ENCODE assay signal across 24 cellular contexts in the genomic region with DNA sequence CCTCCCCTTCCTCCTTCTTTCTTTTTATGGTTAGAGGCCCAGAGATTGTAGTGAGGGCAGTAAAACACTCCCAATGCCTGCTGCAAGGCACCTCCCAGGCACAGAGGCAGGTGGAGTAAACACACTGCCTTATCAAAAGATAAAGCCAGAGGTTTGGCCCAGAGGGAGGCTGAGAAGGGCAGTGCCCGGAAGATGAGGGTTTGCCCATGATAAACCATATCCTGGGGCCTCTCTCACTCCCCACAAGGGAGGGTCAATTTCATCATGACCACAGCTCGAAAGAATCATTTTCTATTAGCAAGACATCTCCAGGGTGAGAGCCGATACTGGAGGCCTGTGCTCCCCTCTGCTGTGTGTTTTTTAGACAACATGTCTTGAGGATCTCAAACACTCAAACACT.
DNase-seq lines count a peak whose midpoint lies in the region; ATAC-seq and TF ChIP-seq lines count a peak whose summit lies in the region.
"Had no signal": no experiment of that assay in that cellular context is flagged by ENCODE, and none has a peak within 500 bp of the region (broad histone marks: within the 10 kb centered on the region; RNA-seq: fewer than 3 reads in every experiment).

No MANE protein-coding gene starts in this region.

- no peak overlapping the region for H3K27ac Mint-ChIP-seq in Calu3 (ENCODE audit: unreplicated experiment)
- H3K27ac Mint-ChIP-seq: activated CD4-positive, alpha-beta memory T cell treated with anti-CD3 and anti-CD28 coated beads for 36 hours had no signal

- no peak for TF ChIP-seq POLR2A in body of pancreas (IDR thresholded peaks at IDR 0.05)

- H3K79me2 ChIP-seq in mammary epithelial cell (ENCODE audit: insufficient read depth, low read length) = no peaks in the 10 kb centered on the region

- DNase-seq in GF-D8 (lab: John Stamatoyannopoulos, UW) = peak; percentile 84
- DNase-seq in NOMO-1 treated with DMSO at 0.1 percent for 48 hours (lab: John Stamatoyannopoulos, UW; ENCODE audit: unreplicated experiment) = peak; percentile 44
- peak; percentile 35 to 54 (median 41) for DNase-seq in body of pancreas
- no peak for DNase-seq in neuronal stem cell (ENCODE audit: low spot score)
- DNase-seq in cerebellum (ENCODE audit: low spot score) = no peak
- no peak for DNase-seq in mammary epithelial cell
- no peak for DNase-seq in Calu3
- DNase-seq in stimulated activated CD8-positive, alpha-beta memory T cell treated with anti-CD3 and anti-CD28 coated beads, Interleukin-4, amount 100 ng/mL, for 48 hours = no peak
- DNase-seq: activated CD4-positive, alpha-beta memory T cell treated with anti-CD3 and anti-CD28 coated beads for 36 hours; activated naive CD4-positive, alpha-beta T cell treated with Interleukin-2 at 50 U/mL for 16 hours; activated T-cell treated with anti-CD3 and anti-CD28 coated beads, Interleukin-2, amount 50 U/mL, for 1 hour; aorta; effector memory CD4-positive, alpha-beta T cell; GDM1; HCEC 1CT; left lung; MM.1S; NCI-H2029; Right ventricle myocardium superior; stimulated activated CD4-positive, alpha-beta T cell treated with anti-CD3 and anti-CD28 coated beads, Interleukin-4, amount 100 ng/mL, for 1 hour; T-helper 1 cell had no signal

- CTCF ChIA-PET in mammary epithelial cell (lab: Charles Lee; ENCODE audit: low non-redundant PET) = no interaction called here
- CTCF ChIA-PET in Calu3 (lab: Charles Lee) = no interaction called here

- no peak overlapping the region for H2BK12ac ChIP-seq in neuronal stem cell (ENCODE audit: low read length)

- H2BK5ac ChIP-seq in neuronal stem cell (ENCODE audit: low read length) = no peak overlapping the region

- H3K4me3 ChIP-seq in body of pancreas (no peak overlapping the region), neuronal stem cell (ENCODE audit: low read length in 2 of 2) (no peak overlapping the region), mammary epithelial cell (replicated peaks in 1 of 3; ENCODE audit: insufficient read depth in 1 of 3, low read depth in 2 of 3, low read length in 3 of 3) (no peak overlapping the region)
- H3K4me3 ChIP-seq: GM12878, left lung, skin epidermis had no signal

- peak; percentile 83 for ATAC-seq in body of pancreas
- ATAC-seq: GM12878, left lung had no signal

- H3K27ac ChIP-seq in body of pancreas (no peak overlapping the region), neuronal stem cell (replicated peaks; ENCODE audit: low read length) (no peak overlapping the region), mammary epithelial cell (ENCODE audit: insufficient read depth, low read depth, low read length) (no peak overlapping the region)
- H3K27ac ChIP-seq: C4-2B, skin epidermis had no signal

- no peak overlapping the region for H3K9ac ChIP-seq in neuronal stem cell (ENCODE audit: low read depth, low read length, poor library complexity)
- H3K9ac ChIP-seq in mammary epithelial cell (ENCODE audit: insufficient read depth, low read length) = no peak overlapping the region

- no peaks in the 10 kb centered on the region for H3K4me1 Mint-ChIP-seq in Calu3 (ENCODE audit: low read depth, unreplicated experiment)

- no peaks in the 10 kb centered on the region for H3K4me1 ChIP-seq in body of pancreas
- H3K4me1 ChIP-seq in neuronal stem cell (ENCODE audit: control insufficient read depth in 2 of 2, insufficient read depth in 1 of 2, low read depth in 1 of 2, low read length in 2 of 2) = no peaks in the 10 kb centered on the region
- H3K4me1 ChIP-seq in mammary epithelial cell (ENCODE audit: insufficient read depth, low read length) = no peaks in the 10 kb centered on the region
- H3K4me1 ChIP-seq: left lung had no signal

- H2AFZ ChIP-seq in neuronal stem cell (ENCODE audit: low read length) (peak overlapping the region; percentile 36), mammary epithelial cell (ENCODE audit: low read depth, low read length) (no peak overlapping the region)

- intact Hi-C loops in body of pancreas (cut with DNase I) = no loop called here
- intact Hi-C loops in mammary epithelial cell (cut with micrococcal nuclease) = no loop called here
- intact Hi-C loops in Calu3 (cut with micrococcal nuclease; ENCODE audit: unreplicated experiment) = no loop called here

- H4K91ac ChIP-seq in neuronal stem cell (ENCODE audit: low read depth, low read length, poor library complexity) = no peak overlapping the region

- H3K4me3 Mint-ChIP-seq in Calu3 (ENCODE audit: low read depth, unreplicated experiment) = no peak overlapping the region
- H3K4me3 Mint-ChIP-seq: activated CD4-positive, alpha-beta memory T cell treated with anti-CD3 and anti-CD28 coated beads for 36 hours had no signal

- H3K9me3 ChIP-seq in body of pancreas (no peaks in the 10 kb centered on the region), neuronal stem cell (replicated peaks in 1 of 2; ENCODE audit: control insufficient read depth in 2 of 2, insufficient read depth in 1 of 2, low read depth in 1 of 2, low read length in 2 of 2) (peaks cover 4 to 7% of the 10 kb centered on the region in 2 donors), mammary epithelial cell (replicated peaks; ENCODE audit: insufficient read depth, low read length) (no peaks in the 10 kb centered on the region)

- H3K27me3 ChIP-seq in body of pancreas (no peaks in the 10 kb centered on the region), neuronal stem cell (ENCODE audit: control insufficient read depth in 3 of 3, insufficient read depth in 3 of 3, low read depth in 1 of 3, low read length in 3 of 3) (no peaks in the 10 kb centered on the region), mammary epithelial cell (ENCODE audit: insufficient read depth, low read length) (no peaks in the 10 kb centered on the region)
- H3K27me3 ChIP-seq: left lung had no signal

- H3K36me3 Mint-ChIP-seq in Calu3 (ENCODE audit: insufficient read depth, unreplicated experiment) = no peaks in the 10 kb centered on the region
- H3K36me3 Mint-ChIP-seq: activated CD4-positive, alpha-beta memory T cell treated with anti-CD3 and anti-CD28 coated beads for 36 hours had no signal

- dilution Hi-C loops in mammary epithelial cell (cut with HindIII; ENCODE audit: low sequenced_read_pairs) = no loop called here

- in situ Hi-C loops in mammary epithelial cell (cut with MboI; ENCODE audit: low sequenced_read_pairs in 2 of 2) = no loop called here

- H4K20me1 ChIP-seq in mammary epithelial cell (ENCODE audit: insufficient read depth, low read length) = no peaks in the 10 kb centered on the region

- H3K4ac ChIP-seq in neuronal stem cell (ENCODE audit: low read length) = no peak overlapping the region

- H2BK120ac ChIP-seq in neuronal stem cell (ENCODE audit: low read depth, low read length) = no peak overlapping the region

- no peaks in the 10 kb centered on the region for H3K27me3 Mint-ChIP-seq in Calu3 (ENCODE audit: unreplicated experiment)
- H3K27me3 Mint-ChIP-seq: activated CD4-positive, alpha-beta memory T cell treated with anti-CD3 and anti-CD28 coated beads for 36 hours had no signal

- TF ChIP-seq CTCF in body of pancreas (IDR thresholded peaks at IDR 0.05) (no peak), mammary epithelial cell (conservative IDR thresholded peaks at IDR 0.05 in 1 of 2, IDR thresholded peaks at IDR 0.05 in 1 of 2; ENCODE audit: extremely low read depth in 1 of 2, insufficient read depth in 1 of 2, low read depth in 1 of 2, low read length in 2 of 2) (no peak), Calu3 (IDR thresholded peaks at IDR 0.05; ENCODE audit: unreplicated experiment) (no peak)

- H4K8ac ChIP-seq in neuronal stem cell (ENCODE audit: low read depth, low read length) = no peak overlapping the region

- H3K23ac ChIP-seq in neuronal stem cell (ENCODE audit: low read depth, low read length, poor library complexity) = no peak overlapping the region

- H2BK15ac ChIP-seq in neuronal stem cell (ENCODE audit: low read length) = no peak overlapping the region

- H3K18ac ChIP-seq in neuronal stem cell (ENCODE audit: low read length) = no peak overlapping the region

- H3K14ac ChIP-seq in neuronal stem cell (ENCODE audit: low read length) = no peak overlapping the region

- WGBS in body of pancreas, 2 donors = 14 to 33% methylated on average over 1 to 3 of the region's 3 CpGs
- no CpG with 5 or more reads among the region's 3 CpGs for WGBS in neuronal stem cell (ENCODE audit: extremely low coverage in 2 of 2, insufficient read length in 2 of 2, insufficient replicate concordance in 1 of 2), 2 donors
- 100% methylated on average over 1 of the region's 3 CpGs for WGBS in mammary epithelial cell (ENCODE audit: low coverage, missing lambda C conversion rate)

- H3K4me2 ChIP-seq in neuronal stem cell (ENCODE audit: insufficient read depth, low read length, poor library complexity, severe bottlenecking) (no peak overlapping the region), mammary epithelial cell (ENCODE audit: insufficient read depth, low read depth, low read length) (no peak overlapping the region)

- peaks cover 8% of the 10 kb centered on the region for H3K9me3 Mint-ChIP-seq in Calu3 (ENCODE audit: low read depth, unreplicated experiment)

- H2AK5ac ChIP-seq in neuronal stem cell (ENCODE audit: low read depth, low read length) = no peak overlapping the region

- no TSS peak for BruUV-seq in mammary epithelial cell (replicated peaks; lab: Mats Ljungman, UMichigan)
- no TSS peak for BruUV-seq in Calu3 (replicated peaks; lab: Mats Ljungman, UMichigan)

- no peaks in the 10 kb centered on the region for H3K79me1 ChIP-seq in neuronal stem cell (ENCODE audit: low read depth, low read length)

- H3K36me3 ChIP-seq in body of pancreas (replicated peaks in 1 of 2; ENCODE audit: insufficient read depth in 1 of 2, low read depth in 2 of 2) (no peaks in the 10 kb centered on the region), neuronal stem cell (replicated peaks in 1 of 2; ENCODE audit: control insufficient read depth in 2 of 2, insufficient read depth in 2 of 2, low read length in 2 of 2) (no peaks in the 10 kb centered on the region), mammary epithelial cell (ENCODE audit: insufficient read depth, low read length) (no peaks in the 10 kb centered on the region)
- H3K36me3 ChIP-seq: left lung had no signal

Comparison
In these comparisons a context has a peak if more than half of its experiments do, and no peak if none do; other contexts are left out.
1. DNase-seq: peak in GF-D8 (single experiment), NOMO-1 treated with DMSO at 0.1 percent for 48 hours (single experiment) and body of pancreas (4 of 4); none in neuronal stem cell (single experiment), cerebellum (single experiment), mammary epithelial cell (single experiment), Calu3 (single experiment) and stimulated activated CD8-positive, alpha-beta memory T cell treated with anti-CD3 and anti-CD28 coated beads, Interleukin-4, amount 100 ng/mL, for 48 hours (single experiment).